ENCODE assay signal across 8 cellular contexts in the genomic region with DNA sequence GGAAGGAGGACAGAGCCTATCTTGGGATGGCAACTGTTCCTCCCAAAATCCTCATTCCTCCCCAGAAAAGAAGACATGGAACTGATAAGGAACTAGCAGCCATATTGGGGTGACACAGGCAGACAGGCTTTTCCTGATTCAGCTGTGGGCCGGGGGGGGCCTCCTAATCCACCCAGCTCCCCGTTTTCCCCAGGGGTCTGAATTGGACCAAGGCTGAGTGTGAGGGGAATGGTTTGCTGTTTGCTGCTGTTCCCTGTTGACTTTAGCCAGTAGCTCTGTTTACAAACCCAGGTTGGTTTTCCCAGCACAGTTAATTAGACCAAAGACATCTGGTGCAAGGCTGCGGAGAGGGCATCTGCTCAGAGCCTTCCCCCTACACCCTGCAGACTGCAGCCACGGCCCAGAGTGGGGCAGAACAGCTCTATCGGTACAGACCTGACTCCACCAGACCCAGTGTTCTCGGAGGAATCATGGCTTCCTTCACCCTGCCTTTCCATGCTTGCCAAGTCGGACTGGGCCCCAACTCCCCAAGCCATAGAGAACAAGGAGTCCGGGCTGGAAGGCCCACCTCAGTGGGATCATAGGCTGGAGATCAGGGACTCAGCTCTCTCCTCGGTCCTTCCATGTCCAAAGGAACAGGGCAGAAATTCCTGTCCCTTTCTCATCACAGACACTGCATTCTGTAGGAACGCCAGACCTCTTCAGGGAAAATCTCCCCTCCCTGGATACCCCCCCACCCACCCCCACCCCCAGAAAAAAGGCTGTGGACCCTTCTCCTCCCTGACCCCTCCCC. TPM values are rescaled to one million over a fixed set of nuclear protein-coding genes. Genes with fewer than 3 reads are reported as not detected.
DNase-seq lines count a peak whose midpoint lies in the region; ATAC-seq and TF ChIP-seq lines count a peak whose summit lies in the region.

No MANE protein-coding gene starts in this region.

- peak overlapping the region in 9 of 10 donors; percentile 56 to 97 (median 91) for H3K27ac ChIP-seq in heart right ventricle
- peak overlapping the region; percentile 33 for H3K27ac ChIP-seq in VCaP
- peak overlapping the region in 1 of 3 donors; percentile 34 for H3K27ac ChIP-seq in right lobe of liver
- peak overlapping the region; percentile 96 to 99 for H3K27ac ChIP-seq in uterus

- TF ChIP-seq CTCF in heart right ventricle (IDR thresholded peaks at IDR 0.05): no peak
- no peak for TF ChIP-seq CTCF in VCaP (conservative IDR thresholded peaks at IDR 0.05)
- no peak for TF ChIP-seq CTCF in right lobe of liver (IDR thresholded peaks at IDR 0.05)
- TF ChIP-seq CTCF in uterus (IDR thresholded peaks at IDR 0.05): no peak
- no peak for TF ChIP-seq CTCF in GM20000 (IDR thresholded peaks at IDR 0.05; ENCODE audit: extremely low read depth, missing control alignments)

- no peak for DNase-seq in heart right ventricle
- DNase-seq in cardiac septum (ENCODE audit: low spot score): no peak
- no peak for DNase-seq in right lobe of liver
- no peak for DNase-seq in uterus
- no peak for DNase-seq in activated CD4-positive, alpha-beta T cell treated with anti-CD3 and anti-CD28 coated beads for 36 hours
- DNase-seq in stimulated activated CD4-positive, alpha-beta T cell treated with anti-CD3 and anti-CD28 coated beads, Interleukin-15, amount 100 ng/mL, for 24 hours: no peak
- no peak for DNase-seq in GM20000 (ENCODE audit: low spot score)

- H3K9me3 ChIP-seq in heart right ventricle (no peaks in the 10 kb centered on the region), right lobe of liver (no peaks in the 10 kb centered on the region), uterus (no peaks in the 10 kb centered on the region)

- H3K4me3 Mint-ChIP-seq in activated CD4-positive, alpha-beta T cell treated with anti-CD3 and anti-CD28 coated beads for 36 hours: no peak overlapping the region

- H3K27me3 ChIP-seq in heart right ventricle: peaks cover 0 to 36% (median 0%) of the 10 kb centered on the region in 7 donors
- no peaks in the 10 kb centered on the region for H3K27me3 ChIP-seq in right lobe of liver
- no peaks in the 10 kb centered on the region for H3K27me3 ChIP-seq in uterus

- 63 to 66% methylated on average over 10 of the region's 10 CpGs for WGBS in heart right ventricle, 2 donors
- WGBS in right lobe of liver (ENCODE audit: insufficient coverage, low coverage, low lambda C conversion rate, missing lambda C conversion rate): 49% methylated on average over 6 of the region's 10 CpGs

- H3K4me1 Mint-ChIP-seq in activated CD4-positive, alpha-beta T cell treated with anti-CD3 and anti-CD28 coated beads for 36 hours: peaks cover 4% of the 10 kb centered on the region

- POLR2A ChIA-PET in activated CD4-positive, alpha-beta T cell treated with anti-CD3 and anti-CD28 coated beads for 36 hours (lab: Charles Lee): interaction anchor here (0.6 kb wide), 1 partner anchor 146 kb away, joined by 5 read pairs; no protein-coding TSS in a partner anchor

- H3K9me3 Mint-ChIP-seq in activated CD4-positive, alpha-beta T cell treated with anti-CD3 and anti-CD28 coated beads for 36 hours (ENCODE audit: low read depth): no peaks in the 10 kb centered on the region

- H3K27me3 Mint-ChIP-seq in activated CD4-positive, alpha-beta T cell treated with anti-CD3 and anti-CD28 coated beads for 36 hours: peaks cover 64% of the 10 kb centered on the region

- H3K36me3 ChIP-seq in heart right ventricle (no peaks in the 10 kb centered on the region), right lobe of liver (no peaks in the 10 kb centered on the region), uterus (no peaks in the 10 kb centered on the region)

- CTCF ChIA-PET in activated CD4-positive, alpha-beta T cell treated with anti-CD3 and anti-CD28 coated beads for 36 hours (lab: Charles Lee): interaction anchor here (0.6 kb wide), 1 partner anchor 143 kb away, joined by 3 read pairs; no protein-coding TSS in a partner anchor

- no peaks in the 10 kb centered on the region for H3K36me3 Mint-ChIP-seq in activated CD4-positive, alpha-beta T cell treated with anti-CD3 and anti-CD28 coated beads for 36 hours (ENCODE audit: low read depth)

- TF ChIP-seq POLR2A in right lobe of liver (IDR thresholded peaks at IDR 0.05): no peak
- no peak for TF ChIP-seq POLR2A in uterus (IDR thresholded peaks at IDR 0.05)

- no peak for ATAC-seq in heart right ventricle
- peak; percentile 40 to 59 (median 44) for ATAC-seq in right lobe of liver
- no peak for ATAC-seq in activated CD4-positive, alpha-beta T cell treated with anti-CD3 and anti-CD28 coated beads for 36 hours

- no peak overlapping the region for H3K27ac Mint-ChIP-seq in activated CD4-positive, alpha-beta T cell treated with anti-CD3 and anti-CD28 coated beads for 36 hours

- peak overlapping the region in 5 of 10 donors; percentile 72 to 100 (median 88) for H3K4me3 ChIP-seq in heart right ventricle
- no peak overlapping the region for H3K4me3 ChIP-seq in right lobe of liver
- H3K4me3 ChIP-seq in uterus: peak overlapping the region in 1 of 2 donors; percentile 90

- intact Hi-C loops in heart right ventricle (cut with DNase I) (loop anchor here in 4 of 10 donors (5.0 to 10.0 kb wide), 5 partner anchors 81 to 114 kb away; no protein-coding TSS in a partner anchor), cardiac septum (cut with DNase I) (loop anchor here (5.0 kb wide), 2 partner anchors 79 to 99 kb away; no protein-coding TSS in a partner anchor), right lobe of liver (cut with DNase I) (no loop called here), uterus (cut with DNase I; ENCODE audit: low total_unique reads) (no loop called here)
- intact Hi-C loops in activated CD4-positive, alpha-beta T cell treated with anti-CD3 and anti-CD28 coated beads for 36 hours (cut with DNase I, micrococcal nuclease): no loop called here

- H3K4me1 ChIP-seq in heart right ventricle (peaks cover 9 to 53% (median 12%) of the 10 kb centered on the region in 9 donors), right lobe of liver (peaks cover 0 to 25% (median 5%) of the 10 kb centered on the region in 4 donors), uterus (peaks cover 0 to 15% of the 10 kb centered on the region in 2 donors)

RNA-seq across cellular contexts. Expression of a gene that starts 1.7 kb away (rescaled TPM):
- 100 to 1,000 TPM in 2 of 10 donors, 10 to 100 TPM in 8; 25.1 to 263 (median 41.5) TPM for total RNA-seq in heart right ventricle
- 100 to 1,000 TPM in 1 of 2 donors, 10 to 100 TPM in 1; 91.4 to 121 TPM for polyA plus RNA-seq in heart right ventricle
- total RNA-seq in cardiac septum: 74.7 TPM
- 10 to 100 TPM in 4 of 6 experiments, 1 to 10 TPM in 2; 8.2 to 20.9 (median 12.3) TPM for total RNA-seq in right lobe of liver
- total RNA-seq in uterus: 100 to 1,000 TPM in 2 of 4 donors, 10 to 100 TPM in 2; 34.1 to 244 (median 109) TPM
- not detected for total RNA-seq in activated CD4-positive, alpha-beta T cell treated with anti-CD3 and anti-CD28 coated beads for 36 hours

Comparison
In these comparisons a context has a peak if more than half of its experiments do, and no peak if none do; other contexts are left out.
1. ATAC-seq: peak in right lobe of liver (4 of 4); none in heart right ventricle (0 of 8) and activated CD4-positive, alpha-beta T cell treated with anti-CD3 and anti-CD28 coated beads for 36 hours (single experiment).
2. RNA of a gene that starts 1.7 kb away (total RNA-seq): 34.1 to 244 TPM in uterus, 74.7 TPM in cardiac septum (single experiment), 25.1 to 263 TPM in heart right ventricle and 8.2 to 20.9 TPM in right lobe of liver; not detected in activated CD4-positive, alpha-beta T cell treated with anti-CD3 and anti-CD28 coated beads for 36 hours; every median in the first group is over 4 times any median in the second.